Comparison of ENCODE assay signal across 1 cellular context in the genomic region with DNA sequence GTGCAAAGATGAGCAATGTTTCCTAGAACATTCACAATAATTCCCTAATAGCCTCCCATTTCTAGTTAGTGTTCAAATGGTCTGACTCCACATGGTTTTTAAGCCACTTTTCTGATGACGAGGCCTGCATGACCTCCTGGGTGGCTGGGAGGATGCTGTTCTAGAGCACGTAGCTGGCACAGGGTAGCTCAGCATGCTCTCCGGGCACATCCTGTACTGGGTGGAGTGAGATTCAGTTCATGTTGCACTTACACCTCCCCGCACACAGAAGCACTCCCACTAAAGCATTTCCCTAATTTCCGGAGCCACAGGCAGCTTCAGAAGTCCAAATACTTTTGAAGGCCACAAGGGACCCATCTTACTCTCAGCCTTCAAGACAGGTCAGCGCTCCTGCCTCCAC.
TF ChIP-seq lines count a peak whose summit lies in the region.

No MANE protein-coding gene starts in this region.

TF ChIP-seq in SK-N-SH, 30 proteins besides CTCF, POLR2A, EP300 and RAD21 (continued from another document):
- TF ChIP-seq, protein P1, sequence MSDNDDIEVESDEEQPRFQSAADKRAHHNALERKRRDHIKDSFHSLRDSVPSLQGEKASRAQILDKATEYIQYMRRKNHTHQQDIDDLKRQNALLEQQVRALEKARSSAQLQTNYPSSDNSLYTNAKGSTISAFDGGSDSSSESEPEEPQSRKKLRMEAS (IDR thresholded peaks at IDR 0.05; ENCODE audit: low read depth), result no peak
- TF ChIP-seq CHD2 (IDR thresholded peaks at IDR 0.05; ENCODE audit: low read length, partially characterized antibody), result no peak
- no peak for TF ChIP-seq GATA2 (CRISPR knock-in tag; IDR thresholded peaks at IDR 0.05)
- TF ChIP-seq POLR2AphosphoS5 (IDR thresholded peaks at IDR 0.05; ENCODE audit: low read depth, low read length), result no peak
- no peak for TF ChIP-seq RFX5 (IDR thresholded peaks at IDR 0.05; ENCODE audit: low read length)
